ENCODE assay signal across 34 cellular contexts in genomic region chr18:49343179-49343578, GRCh38.
"Had no signal": no experiment of that assay in that cellular context is flagged by ENCODE, and none has a peak within 500 bp of the region (broad histone marks: within the 10 kb centered on the region; RNA-seq: fewer than 3 reads in every experiment).

No MANE protein-coding gene starts in this region.

- H3K9me3 ChIP-seq: MG63 had no signal

- H3K4me3 ChIP-seq: MG63 had no signal

- DNase-seq: Karpas-422, Kasumi-1, KBM-7, KG1, MG63, MM.1S, MV-4-11, NCI-H1048, NCI-H1092, NCI-H1092 treated with DMSO at 0.1 percent for 48 hours, NCI-H1105, NCI-H1105 treated with DMSO at 0.1 percent for 48 hours, NCI-H1417 treated with DMSO at 0.1 percent for 48 hours, NCI-H1436, NCI-H1436 treated with DMSO at 0.1 percent for 48 hours, NCI-H146, NCI-H1694, NCI-H1694 treated with DMSO at 0.1 percent for 48 hours, NCI-H187, NCI-H187 treated with DMSO at 0.1 percent for 48 hours, NCI-H1930, NCI-H2029, NCI-H2029 treated with DMSO at 0.1 percent for 48 hours, NCI-H2081, NCI-H2081 treated with DMSO at 0.1 percent for 48 hours, NCI-H2107, NCI-H2171, NCI-H2171 treated with DMSO at 0.1 percent for 48 hours, NCI-H2227 treated with DMSO at 0.1 percent for 48 hours, NCI-H226, NCI-H345, NCI-H446, NCI-H446 treated with DMSO at 0.1 percent for 48 hours had no signal

- H3K27ac ChIP-seq: KMS-11 had no signal

- H3K27me3 ChIP-seq: MG63 had no signal

- H3K36me3 ChIP-seq: MG63 had no signal
